In genomic region chr2:181646415-181646987, GRCh38 we compare ENCODE assay signal across 18 cellular contexts. TPM values are rescaled to one million over a fixed set of nuclear protein-coding genes. Genes with fewer than 3 reads are reported as not detected.
"Had no signal": no experiment of that assay in that cellular context is flagged by ENCODE, and none has a peak within 500 bp of the region (broad histone marks: within the 10 kb centered on the region; RNA-seq: fewer than 3 reads in every experiment).

No MANE protein-coding gene starts in this region.

- ATAC-seq: activated CD4-positive, CD25-positive, alpha-beta regulatory T cell treated with anti-CD3 and anti-CD28 coated beads, Interleukin-2, amount 50 U/mL, for 24 hours; body of pancreas had no signal

- H3K4me3 ChIP-seq: body of pancreas, coronary artery, lung, thoracic aorta had no signal

- H3K36me3 ChIP-seq: thoracic aorta had no signal

- DNase-seq: activated CD4-positive, alpha-beta T cell treated with anti-CD3 and anti-CD28 coated beads, Interleukin-2, amount 50 U/mL, for 4 hours; activated T-cell treated with anti-CD3 and anti-CD28 coated beads, Interleukin-2, amount 50 U/mL, for 1 hour; amniotic stem cell; body of pancreas; central memory CD4-positive, alpha-beta T cell; effector CD4-positive, alpha-beta T cell; hypothalamus; midbrain; naive B cell; retina; stimulated activated CD4-positive, alpha-beta T cell treated with anti-CD3 and anti-CD28 coated beads, Interleukin-15, amount 100 ng/mL, for 24 hours; stimulated activated CD4-positive, alpha-beta T cell treated with anti-CD3 and anti-CD28 coated beads, Interleukin-4, amount 100 ng/mL, for 24 hours had no signal

- H3K9me3 ChIP-seq: body of pancreas, thoracic aorta had no signal

- H3K4me1 ChIP-seq: body of pancreas, parathyroid adenoma had no signal

RNA-seq across cellular contexts. Expression of gene CERKL, which starts 10.4 kb away (rescaled TPM):
- total RNA-seq: thoracic aorta had no signal

RNA-seq across cellular contexts. Expression of gene NEUROD1, which starts 33.8 kb away (rescaled TPM):
- total RNA-seq: thoracic aorta, ureter had no signal
